ENCODE assay signal across 26 cellular contexts in genomic region chr7:44320794-44321371, GRCh38. TPM values are rescaled to one million over a fixed set of nuclear protein-coding genes. Genes with fewer than 3 reads are reported as not detected.
DNase-seq lines count a peak whose midpoint lies in the region; ATAC-seq and TF ChIP-seq lines count a peak whose summit lies in the region.
"Had no signal": no experiment of that assay in that cellular context is flagged by ENCODE, and none has a peak within 500 bp of the region (broad histone marks: within the 10 kb centered on the region; RNA-seq: fewer than 3 reads in every experiment).

No MANE protein-coding gene starts in this region.

- H3K4me2 ChIP-seq in neuronal stem cell (ENCODE audit: insufficient read depth, low read length, poor library complexity, severe bottlenecking) = no peak overlapping the region
- H3K4me2 ChIP-seq: neural progenitor cell had no signal

- H2BK5ac ChIP-seq in neuronal stem cell (ENCODE audit: low read length) = no peak overlapping the region

- no peak overlapping the region for H3K4ac ChIP-seq in neuronal stem cell (ENCODE audit: low read length)

- peaks cover 2% of the 10 kb centered on the region for H3K79me1 ChIP-seq in neuronal stem cell (ENCODE audit: low read depth, low read length)

- no peak overlapping the region for H4K8ac ChIP-seq in neuronal stem cell (ENCODE audit: low read depth, low read length)

- no peak overlapping the region for H3K27ac ChIP-seq in neuronal stem cell (replicated peaks; ENCODE audit: low read length)
- H3K27ac ChIP-seq in esophagus squamous epithelium = no peak overlapping the region
- no peak overlapping the region for H3K27ac ChIP-seq in lower lobe of right lung
- H3K27ac ChIP-seq: ascending aorta, coronary artery, neural progenitor cell, SJSA1 had no signal

- peak overlapping the region; percentile 37 for H2BK15ac ChIP-seq in neuronal stem cell (ENCODE audit: low read length)

- H3K23ac ChIP-seq in neuronal stem cell (ENCODE audit: low read depth, low read length, poor library complexity) = peak overlapping the region; percentile 85

- TF ChIP-seq POLR2A in esophagus squamous epithelium (IDR thresholded peaks at IDR 0.05) = no peak

- no peak overlapping the region for H3K4me3 ChIP-seq in neuronal stem cell (ENCODE audit: low read length in 2 of 2)
- H3K4me3 ChIP-seq in esophagus squamous epithelium = no peak overlapping the region
- no peak overlapping the region for H3K4me3 ChIP-seq in lower lobe of right lung
- H3K4me3 ChIP-seq: ascending aorta, coronary artery, neural progenitor cell, SJSA1 had no signal

- no peaks in the 10 kb centered on the region for H3K9me3 Mint-ChIP-seq in activated CD8-positive, alpha-beta T cell treated with anti-CD3 and anti-CD28 coated beads for 36 hours
- H3K9me3 Mint-ChIP-seq: activated B cell treated with CpG ODN at 0.5 μM for 24 hours; activated T-cell treated with anti-CD3 and anti-CD28 coated beads, Interleukin-2, amount 50 U/mL, for 72 hours; CD8-positive, alpha-beta T cell had no signal

- H3K27me3 Mint-ChIP-seq in activated CD8-positive, alpha-beta T cell treated with anti-CD3 and anti-CD28 coated beads for 36 hours = peaks cover 20% of the 10 kb centered on the region

- H3K27ac Mint-ChIP-seq in activated CD8-positive, alpha-beta T cell treated with anti-CD3 and anti-CD28 coated beads for 36 hours = no peak overlapping the region
- H3K27ac Mint-ChIP-seq: activated B cell treated with CpG ODN at 0.5 μM for 24 hours; activated CD8-positive, alpha-beta T cell treated with anti-CD3 and anti-CD28 coated beads, Interleukin-2, amount 10 ng/mL, durations not matched to agents 7 days and 5 days; activated T-cell treated with anti-CD3 and anti-CD28 coated beads, Interleukin-2, amount 50 U/mL, for 72 hours; CD8-positive, alpha-beta T cell; neural progenitor cell had no signal

- peak overlapping the region; percentile 38 for H3K18ac ChIP-seq in neuronal stem cell (ENCODE audit: low read length)

- H2BK12ac ChIP-seq in neuronal stem cell (ENCODE audit: low read length) = no peak overlapping the region

- H3K4me3 Mint-ChIP-seq in activated CD8-positive, alpha-beta T cell treated with anti-CD3 and anti-CD28 coated beads for 36 hours = no peak overlapping the region
- H3K4me3 Mint-ChIP-seq: activated B cell treated with CpG ODN at 0.5 μM for 24 hours; activated CD8-positive, alpha-beta T cell treated with anti-CD3 and anti-CD28 coated beads, Interleukin-2, amount 10 ng/mL, durations not matched to agents 7 days and 5 days; activated T-cell treated with anti-CD3 and anti-CD28 coated beads, Interleukin-2, amount 50 U/mL, for 72 hours; CD8-positive, alpha-beta T cell; neural progenitor cell had no signal

- H3K36me3 Mint-ChIP-seq in activated CD8-positive, alpha-beta T cell treated with anti-CD3 and anti-CD28 coated beads for 36 hours (ENCODE audit: low read depth) = no peaks in the 10 kb centered on the region
- H3K36me3 Mint-ChIP-seq: CD8-positive, alpha-beta T cell; neural progenitor cell had no signal

- peak overlapping the region; percentile 21 for H3K9ac ChIP-seq in neuronal stem cell (ENCODE audit: low read depth, low read length, poor library complexity)
- H3K9ac ChIP-seq: neural progenitor cell had no signal

- no peak overlapping the region for H2AK5ac ChIP-seq in neuronal stem cell (ENCODE audit: low read depth, low read length)

- H2AFZ ChIP-seq in neuronal stem cell (ENCODE audit: low read length) = no peak overlapping the region
- H2AFZ ChIP-seq: neural progenitor cell had no signal

- H4K91ac ChIP-seq in neuronal stem cell (ENCODE audit: low read depth, low read length, poor library complexity) = no peak overlapping the region

- H3K4me1 Mint-ChIP-seq in activated CD8-positive, alpha-beta T cell treated with anti-CD3 and anti-CD28 coated beads for 36 hours (ENCODE audit: low read depth) = peaks cover 6% of the 10 kb centered on the region

- ATAC-seq in left cardiac atrium = peak; percentile 9 to 39
- ATAC-seq in activated CD8-positive, alpha-beta T cell treated with anti-CD3 and anti-CD28 coated beads for 36 hours = no peak
- no peak for ATAC-seq in lower lobe of right lung
- ATAC-seq: activated CD8-positive, alpha-beta T cell treated with anti-CD3 and anti-CD28 coated beads, Interleukin-2, amount 10 ng/mL, durations not matched to agents 7 days and 5 days; activated T-cell treated with anti-CD3 and anti-CD28 coated beads, Interleukin-2, amount 50 U/mL, for 72 hours; CD8-positive, alpha-beta T cell had no signal

- H3K9me3 ChIP-seq in neuronal stem cell (replicated peaks in 1 of 2; ENCODE audit: control insufficient read depth in 2 of 2, insufficient read depth in 1 of 2, low read depth in 1 of 2, low read length in 2 of 2) (peaks cover 0 to 2% of the 10 kb centered on the region in 2 donors), esophagus squamous epithelium (no peaks in the 10 kb centered on the region), lower lobe of right lung (no peaks in the 10 kb centered on the region)
- H3K9me3 ChIP-seq: ascending aorta, SJSA1 had no signal

- DNase-seq in Caki2 (ENCODE audit: low read depth) (peak; percentile 23), NCI-H69 (lab: John Stamatoyannopoulos, UW) (peak; percentile 83), left cardiac atrium (peak; percentile 44), neuronal stem cell (ENCODE audit: low spot score) (no peak), esophagus squamous epithelium (lab: John Stamatoyannopoulos, UW) (no peak), HuH-7 (ENCODE audit: low spot score) (no peak), lower lobe of right lung (no peak)
- no peak for DNase-seq in activated CD8-positive, alpha-beta T cell treated with anti-CD3 and anti-CD28 coated beads for 36 hours
- DNase-seq: activated B cell treated with CpG ODN at 0.5 μM for 24 hours; activated CD8-positive, alpha-beta T cell treated with anti-CD3 and anti-CD28 coated beads, Interleukin-2, amount 10 ng/mL, durations not matched to agents 7 days and 5 days; activated naive CD4-positive, alpha-beta T cell treated with anti-CD3 and anti-CD28 coated beads, Interleukin-2, amount 50 U/mL, for 16 hours; activated T-cell treated with anti-CD3 and anti-CD28 coated beads, Interleukin-2, amount 50 U/mL, for 72 hours; CD8-positive, alpha-beta T cell; foreskin fibroblast; GOT3; Karpas-422; NCI-H1105 treated with DMSO at 0.1 percent for 48 hours; NCI-H2171 treated with DMSO at 0.1 percent for 48 hours; NCI-H774; retina; stimulated activated naive CD4-positive, alpha-beta T cell had no signal

- peak overlapping the region; percentile 56 for H3K14ac ChIP-seq in neuronal stem cell (ENCODE audit: low read length)

- H3K4me1 ChIP-seq in neuronal stem cell (ENCODE audit: control insufficient read depth in 2 of 2, insufficient read depth in 1 of 2, low read depth in 1 of 2, low read length in 2 of 2) (no peaks in the 10 kb centered on the region), esophagus squamous epithelium (peaks cover 0 to 13% (median 3%) of the 10 kb centered on the region in 3 donors), lower lobe of right lung (no peaks in the 10 kb centered on the region)
- H3K4me1 ChIP-seq: SJSA1 had no signal

- H3K36me3 ChIP-seq in neuronal stem cell (replicated peaks in 1 of 2; ENCODE audit: control insufficient read depth in 2 of 2, insufficient read depth in 2 of 2, low read length in 2 of 2) = no peaks in the 10 kb centered on the region
- H3K36me3 ChIP-seq in esophagus squamous epithelium = no peaks in the 10 kb centered on the region
- no peaks in the 10 kb centered on the region for H3K36me3 ChIP-seq in lower lobe of right lung
- H3K36me3 ChIP-seq: ascending aorta, neural progenitor cell, SJSA1 had no signal

- peaks cover 8 to 79% (median 33%) of the 10 kb centered on the region in 3 experiments for H3K27me3 ChIP-seq in neuronal stem cell (ENCODE audit: control insufficient read depth in 3 of 3, insufficient read depth in 3 of 3, low read depth in 1 of 3, low read length in 3 of 3)
- H3K27me3 ChIP-seq in esophagus squamous epithelium = peaks cover 0 to 45% (median 0%) of the 10 kb centered on the region in 4 donors
- H3K27me3 ChIP-seq in lower lobe of right lung (ENCODE audit: low read depth) = peaks cover 25% of the 10 kb centered on the region
- H3K27me3 ChIP-seq: ascending aorta had no signal

- no peak overlapping the region for H2BK120ac ChIP-seq in neuronal stem cell (ENCODE audit: low read depth, low read length)

- in situ Hi-C loops in Caki2 (cut with HindIII; ENCODE audit: low pct_unique_long_range_greater_than_20kb, low sequenced_read_pairs) = no loop called here

- WGBS in neuronal stem cell (ENCODE audit: extremely low coverage in 2 of 2, insufficient read length in 2 of 2, insufficient replicate concordance in 1 of 2), 2 donors = no CpG with 5 or more reads among the region's 15 CpGs
- 68 to 79% methylated on average over 12 to 13 of the region's 15 CpGs for WGBS in esophagus squamous epithelium, 2 donors

- CTCF ChIA-PET in activated CD8-positive, alpha-beta T cell treated with anti-CD3 and anti-CD28 coated beads for 36 hours (lab: Charles Lee) = interaction anchor here (1.2 to 1.3 kb wide), 2 partner anchors 80 to 214 kb away, joined by 3 to 5 read pairs; no protein-coding TSS in a partner anchor

- intact Hi-C loops in left cardiac atrium (cut with DNase I) = no loop called here
- intact Hi-C loops in esophagus squamous epithelium (cut with DNase I) = no loop called here
- intact Hi-C loops in activated CD8-positive, alpha-beta T cell treated with anti-CD3 and anti-CD28 coated beads for 36 hours (cut with micrococcal nuclease) = no loop called here
- intact Hi-C loops in lower lobe of right lung (cut with DNase I) = no loop called here

- POLR2A ChIA-PET in activated CD8-positive, alpha-beta T cell treated with anti-CD3 and anti-CD28 coated beads for 36 hours (lab: Charles Lee) = no interaction called here

- TF ChIP-seq CTCF in esophagus squamous epithelium (IDR thresholded peaks at IDR 0.05) (no peak), lower lobe of right lung (IDR thresholded peaks at IDR 0.05) (no peak)
- no peak for TF ChIP-seq CTCF in activated CD8-positive, alpha-beta T cell treated with anti-CD3 and anti-CD28 coated beads for 36 hours (IDR thresholded peaks at IDR 0.05)

RNA-seq across cellular contexts. Expression of gene CAMK2B, which starts 4.5 kb away (rescaled TPM):
- 0.14 and 0.23 TPM in 2 replicates for total RNA-seq in Caki2 (2014; rRNA removed; shearing (Covaris generic); ENCODE audit: low replicate concordance)
- 10 to 100 TPM; 75.8 to 98.7 TPM for total RNA-seq in left cardiac atrium
- polyA plus RNA-seq in neuronal stem cell (2013, experiment 1 of 2) = 0.79 TPM
- 0.65 TPM for polyA plus RNA-seq in neuronal stem cell (2013, experiment 2 of 2)
- total RNA-seq in esophagus squamous epithelium = under 1 TPM; 0.26 to 0.95 (median 0.69) TPM
- total RNA-seq in activated CD8-positive, alpha-beta T cell treated with anti-CD3 and anti-CD28 coated beads for 36 hours = 1 to 10 TPM in 1 of 2 experiments, under 1 TPM in 1; 0.97 to 1.9 TPM
- 0.30 TPM for total RNA-seq in lower lobe of right lung
- total RNA-seq: activated CD8-positive, alpha-beta T cell treated with anti-CD3 and anti-CD28 coated beads, Interleukin-2, amount 10 ng/mL, durations not matched to agents 7 days and 5 days; CD8-positive, alpha-beta T cell; mononuclear cell; SJSA1 had no signal

Comparison
In these comparisons a context has a peak if more than half of its experiments do, and no peak if none do; other contexts are left out.
1. DNase-seq: peak in Caki2 (single experiment), NCI-H69 (single experiment) and left cardiac atrium (single experiment); none in neuronal stem cell (single experiment), esophagus squamous epithelium (single experiment), activated CD8-positive, alpha-beta T cell treated with anti-CD3 and anti-CD28 coated beads for 36 hours (single experiment), HuH-7 (single experiment) and lower lobe of right lung (single experiment).
2. ATAC-seq: peak in left cardiac atrium (2 of 2); none in activated CD8-positive, alpha-beta T cell treated with anti-CD3 and anti-CD28 coated beads for 36 hours (single experiment) and lower lobe of right lung (0 of 2).
3. RNA of gene CAMK2B, which starts 4.5 kb away (total RNA-seq): 75.8 to 98.7 TPM in left cardiac atrium; 0.97 to 1.9 TPM in activated CD8-positive, alpha-beta T cell treated with anti-CD3 and anti-CD28 coated beads for 36 hours, 0.26 to 0.95 TPM in esophagus squamous epithelium, 0.30 TPM in lower lobe of right lung (single experiment) and 0.14 to 0.23 TPM in Caki2; every median in the first group is over 10 times any median in the second.